Comparison of ENCODE assay signal across 27 cellular contexts in the genomic region with DNA sequence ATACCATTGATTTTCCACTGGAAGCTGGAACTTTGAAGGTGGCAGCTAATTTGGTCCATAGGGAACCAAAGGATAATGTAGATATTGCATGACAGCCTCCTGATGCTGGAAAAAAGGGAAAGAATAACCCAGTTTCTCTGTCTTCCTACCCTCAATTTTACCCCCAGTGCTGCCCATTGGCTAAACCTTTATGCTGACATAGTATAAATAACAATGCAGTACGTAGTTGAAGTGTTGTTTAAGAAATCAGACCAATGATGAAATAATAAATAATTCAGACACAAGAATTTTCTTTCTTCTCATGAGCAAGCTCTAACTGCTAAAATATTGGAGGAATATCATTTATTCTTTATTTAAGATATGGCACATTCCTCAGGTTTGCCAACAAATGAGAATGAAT.
"Had no signal": no experiment of that assay in that cellular context is flagged by ENCODE, and none has a peak within 500 bp of the region (broad histone marks: within the 10 kb centered on the region; RNA-seq: fewer than 3 reads in every experiment).

No MANE protein-coding gene starts in this region.

- H3K4me1 ChIP-seq: colonic mucosa, esophagus squamous epithelium, foreskin keratinocyte, gastrocnemius medialis, heart right ventricle had no signal

- H3K27me3 ChIP-seq: colonic mucosa, dorsolateral prefrontal cortex, esophagus muscularis mucosa, esophagus squamous epithelium, foreskin keratinocyte, gastrocnemius medialis, gastroesophageal sphincter, heart left ventricle, heart right ventricle had no signal

- H3K4me3 ChIP-seq: colonic mucosa, coronary artery, dorsolateral prefrontal cortex, esophagus muscularis mucosa, esophagus squamous epithelium, gastrocnemius medialis, gastroesophageal sphincter, heart left ventricle, heart right ventricle had no signal

- H3K27ac ChIP-seq: colonic mucosa, coronary artery, dorsolateral prefrontal cortex, epithelial cell of prostate, esophagus muscularis mucosa, esophagus squamous epithelium, foreskin keratinocyte, gastrocnemius medialis, gastroesophageal sphincter, heart left ventricle, heart right ventricle had no signal

- H3K36me3 ChIP-seq: colonic mucosa, esophagus muscularis mucosa, esophagus squamous epithelium, gastrocnemius medialis, gastroesophageal sphincter, heart left ventricle, heart right ventricle had no signal

- ATAC-seq: effector memory CD8-positive, alpha-beta T cell; esophagus mucosa; foreskin keratinocyte; gastrocnemius medialis; gastroesophageal sphincter; heart left ventricle; heart right ventricle had no signal

- DNase-seq: colonic mucosa; cortex of kidney; dermis blood vessel endothelial cell; dorsolateral prefrontal cortex; effector CD4-positive, alpha-beta T cell; effector CD8-positive, alpha-beta T cell; effector memory CD4-positive, alpha-beta T cell; effector memory CD8-positive, alpha-beta T cell; endodermal cell; erythroblast; esophagus squamous epithelium; foreskin fibroblast; foreskin keratinocyte; foreskin melanocyte; gastrocnemius medialis; glutamatergic neuron; head of caudate nucleus; heart left ventricle; heart right ventricle had no signal

- FAIRE-seq: endometrium, endothelial cell of umbilical vein, frontal cortex had no signal

- H3K9me3 ChIP-seq: colonic mucosa, esophagus muscularis mucosa, esophagus squamous epithelium, gastrocnemius medialis, gastroesophageal sphincter, heart right ventricle had no signal
